Comparison of ENCODE assay signal across 11 cellular contexts in genomic region chr7:98863601-98864000, GRCh38. TPM values are rescaled to one million over a fixed set of nuclear protein-coding genes. Genes with fewer than 3 reads are reported as not detected.
"Had no signal": no experiment of that assay in that cellular context is flagged by ENCODE, and none has a peak within 500 bp of the region (broad histone marks: within the 10 kb centered on the region; RNA-seq: fewer than 3 reads in every experiment).

No MANE protein-coding gene starts in this region.

- H3K9me3 Mint-ChIP-seq: GM23338, H9, HFFc6 had no signal

- ATAC-seq: GM23338, HCT116 had no signal

- FAIRE-seq: H1, H54 had no signal

- H3K4me2 ChIP-seq: GM23338 had no signal

- H3K27ac ChIP-seq: GM23248 had no signal

- H3K4me3 ChIP-seq: GM23248, GM23338, HAP-1 had no signal

- H3K9me3 ChIP-seq: HAP-1 had no signal

- H3K36me3 ChIP-seq: HAP-1 had no signal

- H3K4me3 Mint-ChIP-seq: GM23338, H9, HFFc6 had no signal

- H3K27ac Mint-ChIP-seq: GM23338, H9, HFFc6 had no signal

- DNase-seq: GM23248, GOT3, H7, H9, HCEC 1CT, HFFc6 had no signal

- H3K9ac ChIP-seq: GM23248 had no signal

- H2AFZ ChIP-seq: GM23248, GM23338 had no signal

RNA-seq across cellular contexts. Expression of gene TMEM130, which starts 6.2 kb away (rescaled TPM):
- total RNA-seq: GM23248 had no signal
